Comparison of ENCODE assay signal across 8 cellular contexts in the genomic region with DNA sequence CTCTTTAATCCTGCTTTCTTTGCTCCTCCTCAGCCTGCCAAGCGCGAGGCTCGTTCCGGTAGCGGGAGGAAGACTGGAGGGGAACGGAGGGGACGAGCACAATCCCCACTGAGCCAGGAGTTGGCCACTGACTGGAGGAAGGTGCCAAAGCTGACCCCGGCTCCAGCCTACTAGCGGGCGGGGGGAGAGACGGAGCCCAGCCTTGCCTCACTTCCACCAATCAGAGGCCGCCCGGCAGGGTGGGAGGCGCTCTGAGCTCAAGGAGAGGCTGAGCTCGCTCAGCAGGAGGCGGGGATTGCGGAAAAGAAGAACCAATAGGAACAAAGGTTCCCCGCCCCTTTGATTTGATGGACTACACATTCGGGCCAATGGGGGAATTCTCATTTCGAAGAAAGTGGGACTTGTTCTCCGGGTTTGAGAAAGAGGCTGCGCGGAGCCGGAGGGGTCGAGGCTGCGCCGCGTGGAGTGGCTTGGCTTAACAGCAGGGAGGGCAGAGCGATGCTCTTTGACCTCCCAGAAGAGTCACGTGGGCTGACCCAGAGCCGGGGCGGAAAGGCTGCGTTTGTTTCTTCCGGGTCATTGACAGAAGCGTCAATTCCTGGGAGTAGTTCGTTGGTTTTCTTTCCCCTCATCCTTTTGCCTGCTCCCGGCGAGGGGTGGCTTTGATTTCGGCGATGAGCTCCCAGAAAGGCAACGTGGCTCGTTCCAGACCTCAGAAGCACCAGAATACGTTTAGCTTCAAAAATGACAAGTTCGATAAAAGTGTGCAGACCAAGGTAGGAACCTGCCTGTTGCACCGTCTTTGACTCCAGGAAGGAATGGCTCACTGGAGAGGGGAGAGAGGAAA. TPM values are rescaled to one million over a fixed set of nuclear protein-coding genes. Genes with fewer than 3 reads are reported as not detected.
DNase-seq lines count a peak whose midpoint lies in the region; ATAC-seq and TF ChIP-seq lines count a peak whose summit lies in the region.

Gene ABHD17B (minus strand): TSS at position 133 of the 847 bp plus-strand sequence. CDS start 36,113 bp downstream, outside the sequence.
Gene C9orf85 (plus strand): TSS at position 579 of the 847 bp plus-strand sequence. CDS start 96 bp downstream, at position 675.

- peaks cover 39% of the 10 kb centered on the region for H3K4me1 Mint-ChIP-seq in activated naive CD8-positive, alpha-beta T cell treated with anti-CD3 and anti-CD28 coated beads, Interleukin-2, amount 10 ng/mL, durations not matched to agents 7 days and 5 days
- peaks cover 26% of the 10 kb centered on the region for H3K4me1 Mint-ChIP-seq in glutamatergic neuron (ENCODE audit: low read depth, unreplicated experiment)

- no peaks in the 10 kb centered on the region for H3K9me2 ChIP-seq in SU-DHL-6 (replicated peaks; ENCODE audit: insufficient read depth, low read length)

- peak within 1 kb of the TSS; percentile 75 for H2AFZ ChIP-seq in SU-DHL-6 (ENCODE audit: low read depth, low read length, severe bottlenecking)
- peak within 1 kb of the TSS; percentile 91 for H2AFZ ChIP-seq in osteoblast (ENCODE audit: low read length)

- H3K36me3 ChIP-seq in SU-DHL-6 (ENCODE audit: low read length) (no peaks in the 10 kb centered on the region), osteoblast (ENCODE audit: insufficient read depth, low read length) (no peaks in the 10 kb centered on the region), thoracic aorta (no peaks in the 10 kb centered on the region)

- peak within 1 kb of the TSS; percentile 99 for H3K27ac Mint-ChIP-seq in activated naive CD8-positive, alpha-beta T cell treated with anti-CD3 and anti-CD28 coated beads, Interleukin-2, amount 10 ng/mL, durations not matched to agents 7 days and 5 days
- H3K27ac Mint-ChIP-seq in glutamatergic neuron (ENCODE audit: unreplicated experiment): peak within 1 kb of the TSS; percentile 99

- ATAC-seq in HG02642 (IDR thresholded peaks at IDR 0.05; ENCODE audit: poor library complexity, unreplicated experiment): peak; percentile 96
- peak; percentile 93 for ATAC-seq in activated naive CD8-positive, alpha-beta T cell treated with anti-CD3 and anti-CD28 coated beads, Interleukin-2, amount 10 ng/mL, durations not matched to agents 7 days and 5 days (ENCODE audit: low read depth)
- ATAC-seq in thoracic aorta (ENCODE audit: insufficient number of reproducible peaks, low FRiP score, low read depth): peak; percentile 99

- peak within 1 kb of the TSS; percentile 94 for H3K9ac ChIP-seq in SU-DHL-6 (ENCODE audit: low read length)

- H3K4me3 Mint-ChIP-seq in activated naive CD8-positive, alpha-beta T cell treated with anti-CD3 and anti-CD28 coated beads, Interleukin-2, amount 10 ng/mL, durations not matched to agents 7 days and 5 days: peak within 1 kb of the TSS; percentile 99
- peak within 1 kb of the TSS; percentile 99 for H3K4me3 Mint-ChIP-seq in glutamatergic neuron (ENCODE audit: unreplicated experiment)

- H3K9me3 ChIP-seq in SU-DHL-6 (ENCODE audit: insufficient read depth, low read length) (no peaks in the 10 kb centered on the region), osteoblast (ENCODE audit: low read depth, low read length) (no peaks in the 10 kb centered on the region), thoracic aorta (no peaks in the 10 kb centered on the region)

- TF ChIP-seq CTCF in GM10266 (IDR thresholded peaks at IDR 0.05; ENCODE audit: control insufficient read depth, insufficient read depth, low read depth, missing control alignments) (no peak), SU-DHL-6 (IDR thresholded peaks at IDR 0.05; ENCODE audit: insufficient read depth, low read length, poor library complexity, severe bottlenecking) (no peak), glutamatergic neuron (IDR thresholded peaks at IDR 0.05; ENCODE audit: partially characterized antibody, unreplicated experiment) (no peak), osteoblast (IDR thresholded peaks at IDR 0.05; ENCODE audit: extremely low read depth, low read depth, low read length) (no peak), thoracic aorta (IDR thresholded peaks at IDR 0.05) (no peak)

- DNase-seq in GM10266 (ENCODE audit: extremely low spot score) (peak; percentile 97), NCI-H1105 treated with DMSO at 0.1 percent for 48 hours (lab: John Stamatoyannopoulos, UW) (peak; percentile 99), glutamatergic neuron (peak; percentile 99), osteoblast (ENCODE audit: insufficient read length, low spot score, missing footprints) (peak; percentile 99), thoracic aorta (ENCODE audit: low spot score) (peak; percentile 97)
- DNase-seq in activated naive CD8-positive, alpha-beta T cell treated with anti-CD3 and anti-CD28 coated beads, Interleukin-2, amount 10 ng/mL, durations not matched to agents 7 days and 5 days: peak; percentile 93

- H3K27ac ChIP-seq in SU-DHL-6 (ENCODE audit: low read depth, low read length): peak within 1 kb of the TSS; percentile 73
- H3K27ac ChIP-seq in osteoblast (ENCODE audit: low read depth, low read length): peak within 1 kb of the TSS; percentile 85
- peak within 1 kb of the TSS; percentile 84 to 87 for H3K27ac ChIP-seq in thoracic aorta

- H3K4me2 ChIP-seq in SU-DHL-6 (ENCODE audit: low read depth, low read length, poor library complexity, severe bottlenecking) (peak within 1 kb of the TSS; percentile 89), osteoblast (ENCODE audit: insufficient read depth, low read length) (peak within 1 kb of the TSS; percentile 86)

- no peaks in the 10 kb centered on the region for H3K9me3 Mint-ChIP-seq in activated naive CD8-positive, alpha-beta T cell treated with anti-CD3 and anti-CD28 coated beads, Interleukin-2, amount 10 ng/mL, durations not matched to agents 7 days and 5 days
- peaks cover 18% of the 10 kb centered on the region for H3K9me3 Mint-ChIP-seq in glutamatergic neuron (ENCODE audit: unreplicated experiment)

- H4K20me1 ChIP-seq in SU-DHL-6 (ENCODE audit: low read depth, low read length) (peaks cover 20% of the 10 kb centered on the region), osteoblast (ENCODE audit: insufficient read depth, low read length) (peaks cover 24% of the 10 kb centered on the region)

- H3K4me3 ChIP-seq in SU-DHL-6 (ENCODE audit: insufficient read depth, low read length, poor library complexity, severe bottlenecking) (peak within 1 kb of the TSS; percentile 86), osteoblast (ENCODE audit: insufficient read depth, low read length) (peak within 1 kb of the TSS; percentile 77), thoracic aorta (peak within 1 kb of the TSS; percentile 80)

- H3K36me3 Mint-ChIP-seq in activated naive CD8-positive, alpha-beta T cell treated with anti-CD3 and anti-CD28 coated beads, Interleukin-2, amount 10 ng/mL, durations not matched to agents 7 days and 5 days: peaks cover 8% of the 10 kb centered on the region
- no peaks in the 10 kb centered on the region for H3K36me3 Mint-ChIP-seq in glutamatergic neuron (ENCODE audit: unreplicated experiment)

- H3K27me3 Mint-ChIP-seq in activated naive CD8-positive, alpha-beta T cell treated with anti-CD3 and anti-CD28 coated beads, Interleukin-2, amount 10 ng/mL, durations not matched to agents 7 days and 5 days: no peaks in the 10 kb centered on the region
- H3K27me3 Mint-ChIP-seq in glutamatergic neuron (ENCODE audit: unreplicated experiment): peaks cover 12% of the 10 kb centered on the region

- H3F3A ChIP-seq in SU-DHL-6 (ENCODE audit: insufficient read depth): no peaks in the 10 kb centered on the region

- H3K4me1 ChIP-seq in osteoblast (ENCODE audit: insufficient read depth, low read length): peaks cover 20% of the 10 kb centered on the region
- peaks cover 21 to 49% of the 10 kb centered on the region in 2 donors for H3K4me1 ChIP-seq in thoracic aorta (ENCODE audit: control insufficient read depth in 1 of 2, low read depth in 2 of 2)

- H3K79me2 ChIP-seq in SU-DHL-6 (ENCODE audit: insufficient read depth, low read length) (peaks cover 88% of the 10 kb centered on the region), osteoblast (ENCODE audit: insufficient read depth, low read length) (peaks cover 88% of the 10 kb centered on the region)

- POLR2A ChIA-PET in activated naive CD8-positive, alpha-beta T cell treated with anti-CD3 and anti-CD28 coated beads, Interleukin-2, amount 10 ng/mL, durations not matched to agents 7 days and 5 days (lab: Charles Lee): interaction anchor here (0.6 to 3.5 kb wide), 17 partner anchors 10 to 617 kb away, joined by 3 to 60 read pairs (median 5); no protein-coding TSS in a partner anchor

- H3K27me3 ChIP-seq in SU-DHL-6 (ENCODE audit: low read length) (no peaks in the 10 kb centered on the region), osteoblast (ENCODE audit: insufficient read depth, low read length) (no peaks in the 10 kb centered on the region), thoracic aorta (replicated peaks; ENCODE audit: insufficient read depth) (no peaks in the 10 kb centered on the region)

RNA-seq across cellular contexts. Expression of gene ABHD17B, which starts in this region (rescaled TPM):
- total RNA-seq in activated naive CD8-positive, alpha-beta T cell treated with anti-CD3 and anti-CD28 coated beads, Interleukin-2, amount 10 ng/mL, durations not matched to agents 7 days and 5 days: 10 to 100 TPM; 25.2 to 25.6 TPM
- total RNA-seq in glutamatergic neuron (ENCODE audit: unreplicated experiment): 41.2 TPM
- total RNA-seq in osteoblast: 21.4 and 21.8 TPM in 2 replicates
- total RNA-seq in thoracic aorta: 10 to 100 TPM; 15.3 to 24.6 TPM

RNA-seq across cellular contexts. Expression of gene C9orf85, which starts in this region (rescaled TPM):
- 10 to 100 TPM in 1 of 2 experiments, 1 to 10 TPM in 1; 9.2 to 11.3 TPM for total RNA-seq in activated naive CD8-positive, alpha-beta T cell treated with anti-CD3 and anti-CD28 coated beads, Interleukin-2, amount 10 ng/mL, durations not matched to agents 7 days and 5 days
- total RNA-seq in glutamatergic neuron (ENCODE audit: unreplicated experiment) (11.1 TPM), osteoblast (11.2 and 12.1 TPM in 2 replicates), thoracic aorta (10 to 100 TPM in 1 of 2 donors, 1 to 10 TPM in 1; 8.4 to 14.7 TPM)

Comparison
In these comparisons a context has a peak if more than half of its experiments do, and no peak if none do; other contexts are left out.
1. Peak in every context shown above with its lines: DNase-seq, ATAC-seq, H3K4me3 ChIP-seq and H3K27ac ChIP-seq.